In genomic region chr6:169285165-169285564, GRCh38 we compare ENCODE assay signal across 30 cellular contexts. TPM values are rescaled to one million over a fixed set of nuclear protein-coding genes. Genes with fewer than 3 reads are reported as not detected.
"Had no signal": no experiment of that assay in that cellular context is flagged by ENCODE, and none has a peak within 500 bp of the region (broad histone marks: within the 10 kb centered on the region; RNA-seq: fewer than 3 reads in every experiment).

No MANE protein-coding gene starts in this region.

- H3K9me3 Mint-ChIP-seq: activated CD4-positive, alpha-beta memory T cell treated with anti-CD3 and anti-CD28 coated beads, Interleukin-2, amount 10 ng/mL, durations not matched to agents 7 days and 5 days; activated CD4-positive, alpha-beta T cell treated with anti-CD3 and anti-CD28 coated beads, Interleukin-2, amount 10 ng/mL, durations not matched to agents 7 days and 5 days; activated naive CD4-positive, alpha-beta T cell treated with anti-CD3 and anti-CD28 coated beads for 36 hours; activated naive CD4-positive, alpha-beta T cell treated with anti-CD3 and anti-CD28 coated beads, Interleukin-2, amount 50 U/mL, for 24 hours; activated naive CD8-positive, alpha-beta T cell treated with anti-CD3 and anti-CD28 coated beads for 36 hours; activated naive CD8-positive, alpha-beta T cell treated with anti-CD3 and anti-CD28 coated beads, Interleukin-2, amount 50 U/mL, for 24 hours; activated T-helper 1 cell treated with anti-CD3 and anti-CD28 coated beads, Interleukin-12 subunit alpha, Interleukin-12 subunit beta, Interleukin-2, Interleukin-4 antibody, amounts not matched to agents 30 ng/mL and 10 ng/mL and 1 ng/mL, durations not matched to agents 14 hours and 24 hours and 36 hours; activated T-helper 2 cell treated with anti-CD3 and anti-CD28 coated beads, Interferon-gamma antibody, Interleukin-2, Interleukin-4, amounts not matched to agents 10 μg/mL and 5 μg/mL and 100 μg/mL, durations not matched to agents 14 hours and 24 hours and 36 hours; effector memory CD8-positive, alpha-beta T cell; WTC11 had no signal

- H3K27ac ChIP-seq: adrenal gland, body of pancreas, esophagus squamous epithelium, VCaP had no signal

- H3K27ac Mint-ChIP-seq: activated CD4-positive, alpha-beta memory T cell treated with anti-CD3 and anti-CD28 coated beads, Interleukin-2, amount 10 ng/mL, durations not matched to agents 7 days and 5 days; activated CD4-positive, alpha-beta T cell treated with anti-CD3 and anti-CD28 coated beads, Interleukin-2, amount 10 ng/mL, durations not matched to agents 7 days and 5 days; activated naive CD4-positive, alpha-beta T cell treated with anti-CD3 and anti-CD28 coated beads for 36 hours; activated naive CD4-positive, alpha-beta T cell treated with anti-CD3 and anti-CD28 coated beads, Interleukin-2, amount 50 U/mL, for 24 hours; activated naive CD8-positive, alpha-beta T cell treated with anti-CD3 and anti-CD28 coated beads for 36 hours; activated naive CD8-positive, alpha-beta T cell treated with anti-CD3 and anti-CD28 coated beads, Interleukin-2, amount 50 U/mL, for 24 hours; activated T-helper 1 cell treated with anti-CD3 and anti-CD28 coated beads, Interleukin-12 subunit alpha, Interleukin-12 subunit beta, Interleukin-2, Interleukin-4 antibody, amounts not matched to agents 30 ng/mL and 10 ng/mL and 1 ng/mL, durations not matched to agents 14 hours and 24 hours and 36 hours; activated T-helper 2 cell treated with anti-CD3 and anti-CD28 coated beads, Interferon-gamma antibody, Interleukin-2, Interleukin-4, amounts not matched to agents 10 μg/mL and 5 μg/mL and 100 μg/mL, durations not matched to agents 14 hours and 24 hours and 36 hours; effector memory CD8-positive, alpha-beta T cell; WTC11 had no signal

- H3K4me1 Mint-ChIP-seq: activated CD4-positive, alpha-beta memory T cell treated with anti-CD3 and anti-CD28 coated beads, Interleukin-2, amount 10 ng/mL, durations not matched to agents 7 days and 5 days; activated CD4-positive, alpha-beta T cell treated with anti-CD3 and anti-CD28 coated beads, Interleukin-2, amount 10 ng/mL, durations not matched to agents 7 days and 5 days; activated naive CD4-positive, alpha-beta T cell treated with anti-CD3 and anti-CD28 coated beads, Interleukin-2, amount 50 U/mL, for 24 hours; activated naive CD8-positive, alpha-beta T cell treated with anti-CD3 and anti-CD28 coated beads for 36 hours; activated naive CD8-positive, alpha-beta T cell treated with anti-CD3 and anti-CD28 coated beads, Interleukin-2, amount 50 U/mL, for 24 hours; WTC11 had no signal

- ATAC-seq: activated naive CD8-positive, alpha-beta T cell treated with anti-CD3 and anti-CD28 coated beads, Interleukin-2, amount 50 U/mL, for 24 hours; body of pancreas; effector memory CD8-positive, alpha-beta T cell; WTC11 had no signal

- H3K9me3 ChIP-seq: adrenal gland, body of pancreas, esophagus squamous epithelium had no signal

- H3K4me3 Mint-ChIP-seq: activated CD4-positive, alpha-beta memory T cell treated with anti-CD3 and anti-CD28 coated beads, Interleukin-2, amount 10 ng/mL, durations not matched to agents 7 days and 5 days; activated CD4-positive, alpha-beta T cell treated with anti-CD3 and anti-CD28 coated beads, Interleukin-2, amount 10 ng/mL, durations not matched to agents 7 days and 5 days; activated naive CD4-positive, alpha-beta T cell treated with anti-CD3 and anti-CD28 coated beads for 36 hours; activated naive CD4-positive, alpha-beta T cell treated with anti-CD3 and anti-CD28 coated beads, Interleukin-2, amount 50 U/mL, for 24 hours; activated naive CD8-positive, alpha-beta T cell treated with anti-CD3 and anti-CD28 coated beads for 36 hours; activated naive CD8-positive, alpha-beta T cell treated with anti-CD3 and anti-CD28 coated beads, Interleukin-2, amount 50 U/mL, for 24 hours; activated T-helper 1 cell treated with anti-CD3 and anti-CD28 coated beads, Interleukin-12 subunit alpha, Interleukin-12 subunit beta, Interleukin-2, Interleukin-4 antibody, amounts not matched to agents 30 ng/mL and 10 ng/mL and 1 ng/mL, durations not matched to agents 14 hours and 24 hours and 36 hours; effector memory CD8-positive, alpha-beta T cell; WTC11 had no signal

- H3K36me3 ChIP-seq: adrenal gland, esophagus squamous epithelium had no signal

- DNase-seq: activated CD4-positive, alpha-beta memory T cell treated with anti-CD3 and anti-CD28 coated beads, Interleukin-2, amount 10 ng/mL, durations not matched to agents 7 days and 5 days; activated CD4-positive, alpha-beta T cell treated with anti-CD3 and anti-CD28 coated beads for 1 hour; activated CD4-positive, alpha-beta T cell treated with anti-CD3 and anti-CD28 coated beads for 4 hours; activated CD4-positive, alpha-beta T cell treated with anti-CD3 and anti-CD28 coated beads, Interleukin-2, amount 10 ng/mL, durations not matched to agents 7 days and 5 days; activated CD4-positive, alpha-beta T cell treated with anti-CD3 and anti-CD28 coated beads, Interleukin-2, amount 50 U/mL, for 4 hours; activated effector memory CD4-positive, alpha-beta T cell treated with anti-CD3 and anti-CD28 coated beads, Interleukin-2, amount 50 U/mL, for 16 hours; activated naive CD4-positive, alpha-beta T cell treated with anti-CD3 and anti-CD28 coated beads for 36 hours; activated naive CD8-positive, alpha-beta T cell treated with anti-CD3 and anti-CD28 coated beads for 36 hours; activated naive CD8-positive, alpha-beta T cell treated with anti-CD3 and anti-CD28 coated beads, Interleukin-2, amount 50 U/mL, for 24 hours; activated T-cell treated with anti-CD3 and anti-CD28 coated beads, Interleukin-2, amount 50 U/mL, for 1 hour; activated T-cell treated with anti-CD3 and anti-CD28 coated beads, Interleukin-2, amount 50 U/mL, for 48 hours; adrenal gland; amygdala; aorta; body of pancreas; caudate nucleus; cortex of kidney; dermis blood vessel endothelial cell; effector CD4-positive, alpha-beta T cell; effector memory CD8-positive, alpha-beta T cell; erythroblast; esophagus squamous epithelium; foreskin melanocyte; T-helper 2 cell had no signal

- H3K4me3 ChIP-seq: adrenal gland, body of pancreas, esophagus squamous epithelium had no signal

- H3K36me3 Mint-ChIP-seq: activated naive CD4-positive, alpha-beta T cell treated with anti-CD3 and anti-CD28 coated beads, Interleukin-2, amount 50 U/mL, for 24 hours; activated naive CD8-positive, alpha-beta T cell treated with anti-CD3 and anti-CD28 coated beads for 36 hours; WTC11 had no signal

- H3K27me3 Mint-ChIP-seq: activated CD4-positive, alpha-beta memory T cell treated with anti-CD3 and anti-CD28 coated beads, Interleukin-2, amount 10 ng/mL, durations not matched to agents 7 days and 5 days; activated naive CD4-positive, alpha-beta T cell treated with anti-CD3 and anti-CD28 coated beads, Interleukin-2, amount 50 U/mL, for 24 hours had no signal

- H3K27me3 ChIP-seq: adrenal gland, body of pancreas, esophagus squamous epithelium had no signal

- H3K4me1 ChIP-seq: adrenal gland, body of pancreas had no signal

RNA-seq across cellular contexts. Expression of gene THBS2, which starts 31.5 kb away (rescaled TPM):
- total RNA-seq: activated CD4-positive, alpha-beta memory T cell treated with anti-CD3 and anti-CD28 coated beads, Interleukin-2, amount 10 ng/mL, durations not matched to agents 7 days and 5 days; activated CD4-positive, alpha-beta T cell treated with anti-CD3 and anti-CD28 coated beads, Interleukin-2, amount 10 ng/mL, durations not matched to agents 7 days and 5 days; activated naive CD4-positive, alpha-beta T cell treated with anti-CD3 and anti-CD28 coated beads for 36 hours; activated naive CD8-positive, alpha-beta T cell treated with anti-CD3 and anti-CD28 coated beads for 36 hours; activated T-helper 1 cell treated with anti-CD3 and anti-CD28 coated beads, Interleukin-12 subunit alpha, Interleukin-12 subunit beta, Interleukin-2, Interleukin-4 antibody, amounts not matched to agents 30 ng/mL and 10 ng/mL and 1 ng/mL, durations not matched to agents 14 hours and 24 hours and 36 hours; activated T-helper 2 cell treated with anti-CD3 and anti-CD28 coated beads, Interferon-gamma antibody, Interleukin-2, Interleukin-4, amounts not matched to agents 10 μg/mL and 5 μg/mL and 100 μg/mL, durations not matched to agents 14 hours and 24 hours and 36 hours; T-helper 1 cell treated with Interleukin-12 subunit alpha and Interleukin-12 subunit beta and Interleukin-4 antibody, amounts not matched to agents 30 ng/mL and 1 ng/mL, for 36 hours had no signal
